ENCODE assay signal across 13 cellular contexts in the genomic region with DNA sequence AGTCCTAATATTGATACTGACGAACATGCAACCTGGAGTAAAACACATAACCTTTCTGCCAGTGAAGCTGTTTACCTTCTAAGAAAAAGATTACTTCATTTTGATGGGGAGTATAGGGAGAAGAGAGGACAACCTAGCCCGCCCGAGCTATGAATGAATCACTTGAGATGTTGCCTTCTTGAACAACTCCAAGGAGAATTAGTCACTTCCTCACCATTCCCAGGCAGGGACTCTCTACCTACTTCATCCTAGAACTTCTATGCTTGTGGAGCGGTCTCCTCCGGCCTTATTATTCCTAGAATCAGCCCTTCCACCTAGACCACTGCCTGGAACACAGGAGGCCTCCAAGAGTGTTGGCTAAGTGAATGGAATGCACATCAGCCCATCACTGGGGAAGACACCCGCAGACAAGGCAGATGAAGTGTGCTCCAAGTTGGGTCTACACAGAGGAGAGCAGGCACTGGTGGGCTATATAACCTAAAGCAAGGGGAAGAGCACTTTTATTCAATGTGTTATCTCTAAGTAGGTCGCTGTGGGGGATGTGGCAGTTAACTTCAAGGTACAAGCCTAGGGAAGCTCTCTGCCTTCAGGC. TPM values are rescaled to one million over a fixed set of nuclear protein-coding genes. Genes with fewer than 3 reads are reported as not detected.
DNase-seq lines count a peak whose midpoint lies in the region; ATAC-seq and TF ChIP-seq lines count a peak whose summit lies in the region.
"Had no signal": no experiment of that assay in that cellular context is flagged by ENCODE, and none has a peak within 500 bp of the region (broad histone marks: within the 10 kb centered on the region; RNA-seq: fewer than 3 reads in every experiment).

No MANE protein-coding gene starts in this region.

- WGBS in IMR-90 (ENCODE audit: extremely low coverage in 2 of 2, insufficient read length in 1 of 2), 2 experiments = 83% methylated on average over 1 of the region's 7 CpGs; no CpG with 5 or more reads in 1 of the 2 experiments

- H3K36me3 ChIP-seq in IMR-90 (ENCODE audit: control insufficient read depth, insufficient read depth, low read length) = no peaks in the 10 kb centered on the region
- H3K36me3 ChIP-seq in GM23338 (ENCODE audit: insufficient read depth) = no peaks in the 10 kb centered on the region

- no peak overlapping the region for H3K4me2 ChIP-seq in IMR-90 (ENCODE audit: low read depth, low read length)
- no peak overlapping the region for H3K4me2 ChIP-seq in GM23338

- H3K9me3 ChIP-seq in IMR-90 (ENCODE audit: control insufficient read depth, insufficient read depth, low read length) = no peaks in the 10 kb centered on the region

- no peak overlapping the region for H3K9ac ChIP-seq in IMR-90 (ENCODE audit: low read depth, low read length)

- peak overlapping the region; percentile 33 for H2AK9ac ChIP-seq in IMR-90 (replicated peaks; ENCODE audit: low read depth, low read length, poor library complexity)

- H3K27me3 ChIP-seq in IMR-90 (ENCODE audit: control insufficient read depth, insufficient read depth, low read length) = no peaks in the 10 kb centered on the region
- H3K27me3 ChIP-seq in GM23338 (ENCODE audit: insufficient read depth) = no peaks in the 10 kb centered on the region

- TF ChIP-seq POLR2A in IMR-90 (IDR thresholded peaks at IDR 0.05; ENCODE audit: low read depth, low read length) = no peak

- in situ Hi-C loops in IMR-90 (cut with MboI; ENCODE audit: low sequenced_read_pairs) = no loop called here

- H3K9me2 ChIP-seq in GM23338 (ENCODE audit: insufficient read depth) = no peaks in the 10 kb centered on the region

- H3K4me1 Mint-ChIP-seq in GM23338 = peaks cover 49% of the 10 kb centered on the region

- peak overlapping the region; percentile 69 for H3K14ac ChIP-seq in IMR-90 (replicated peaks; ENCODE audit: low read depth, low read length)

- no peak overlapping the region for H3K56ac ChIP-seq in IMR-90 (ENCODE audit: extremely low read depth, insufficient read depth, low read length)

- H2AK5ac ChIP-seq in IMR-90 (ENCODE audit: low read depth, low read length) = peak overlapping the region; percentile 87

- H3K23ac ChIP-seq in IMR-90 (ENCODE audit: low read depth, low read length) = no peak overlapping the region

- POLR2A ChIA-PET in IMR-90 (lab: Charles Lee; ENCODE audit: unreplicated experiment) = no interaction called here

- no peaks in the 10 kb centered on the region for H3K79me2 ChIP-seq in GM23338 (replicated peaks; ENCODE audit: insufficient read depth)

- CTCF ChIA-PET in IMR-90 (lab: Yijun Ruan, JAX) = no interaction called here

- H3K27ac Mint-ChIP-seq in GM23338 = no peak overlapping the region
- H3K27ac Mint-ChIP-seq: activated naive CD8-positive, alpha-beta T cell treated with anti-CD3 and anti-CD28 coated beads, Interleukin-2, amount 10 ng/mL, durations not matched to agents 7 days and 5 days had no signal

- no peak overlapping the region for H4K5ac ChIP-seq in IMR-90 (ENCODE audit: low read depth, low read length)

- no peaks in the 10 kb centered on the region; the same call in 2 of the 3 replicates for H3K9me3 Mint-ChIP-seq in GM23338
- H3K9me3 Mint-ChIP-seq: activated naive CD8-positive, alpha-beta T cell treated with anti-CD3 and anti-CD28 coated beads, Interleukin-2, amount 10 ng/mL, durations not matched to agents 7 days and 5 days had no signal

- H2BK5ac ChIP-seq in IMR-90 (ENCODE audit: low read depth, low read length, poor library complexity, severe bottlenecking) = peak overlapping the region; percentile 77

- peak overlapping the region; percentile 64; the same call in 1 of the 2 replicates for H2BK20ac ChIP-seq in IMR-90 (ENCODE audit: low read depth, low read length)

- peak; percentile 48 for DNase-seq in AG10803 (ENCODE audit: low read depth)
- DNase-seq in IMR-90 = peak; percentile 84
- peak; percentile 39 to 85 for DNase-seq in cardiac fibroblast (ENCODE audit: low read depth in 2 of 2)
- DNase-seq in kidney tubule cell (ENCODE audit: low spot score) = peak; percentile 75
- no peak for DNase-seq in GM23338 (ENCODE audit: low spot score)
- DNase-seq in stimulated activated CD4-positive, alpha-beta T cell treated with anti-CD3 and anti-CD28 coated beads, Interleukin-2, amount 100 ng/mL, for 24 hours = no peak
- DNase-seq in stimulated activated CD4-positive, alpha-beta T cell treated with anti-CD3 and anti-CD28 coated beads, Interleukin-4, amount 100 ng/mL, for 1 hour = no peak
- no peak for DNase-seq in AML-193 (lab: John Stamatoyannopoulos, UW)
- DNase-seq: activated naive CD8-positive, alpha-beta T cell treated with anti-CD3 and anti-CD28 coated beads, Interleukin-2, amount 10 ng/mL, durations not matched to agents 7 days and 5 days; effector memory CD4-positive, alpha-beta T cell; NCI-H2107; RPMI8226 had no signal

- peak overlapping the region; percentile 40 for H2AFZ ChIP-seq in IMR-90 (replicated peaks; ENCODE audit: low read length, poor library complexity)
- H2AFZ ChIP-seq in GM23338 = no peak overlapping the region

- no peak overlapping the region for H3K4me3 Mint-ChIP-seq in GM23338
- H3K4me3 Mint-ChIP-seq: activated naive CD8-positive, alpha-beta T cell treated with anti-CD3 and anti-CD28 coated beads, Interleukin-2, amount 10 ng/mL, durations not matched to agents 7 days and 5 days had no signal

- H2BK120ac ChIP-seq in IMR-90 (ENCODE audit: low read depth, low read length) = peak overlapping the region; percentile 75; the same call in 1 of the 2 replicates

- H3K27ac ChIP-seq in IMR-90 (ENCODE audit: insufficient read depth, low read length) (no peak overlapping the region; the same call in 1 of the 2 replicates), GM23338 (ENCODE audit: low read depth) (no peak overlapping the region)
- H3K27ac ChIP-seq: C4-2B had no signal

- H3K4ac ChIP-seq in IMR-90 (ENCODE audit: low read depth, low read length) = peak overlapping the region; percentile 90

- H4K20me1 ChIP-seq in IMR-90 (ENCODE audit: insufficient read depth, low read length) = peaks cover 12% of the 10 kb centered on the region; the same call in 1 of the 2 replicates
- H4K20me1 ChIP-seq in GM23338 (replicated peaks; ENCODE audit: insufficient read depth) = no peaks in the 10 kb centered on the region

- H3K27me3 Mint-ChIP-seq in GM23338 (ENCODE audit: insufficient read depth, low read depth, poor library complexity) = no peaks in the 10 kb centered on the region
- H3K27me3 Mint-ChIP-seq: activated naive CD8-positive, alpha-beta T cell treated with anti-CD3 and anti-CD28 coated beads, Interleukin-2, amount 10 ng/mL, durations not matched to agents 7 days and 5 days had no signal

- peak overlapping the region; percentile 85; the same call in 2 of the 3 replicates for H2BK15ac ChIP-seq in IMR-90 (ENCODE audit: low read depth, low read length)

- peak overlapping the region; percentile 9; the same call in 1 of the 2 replicates for H3K18ac ChIP-seq in IMR-90 (ENCODE audit: low read depth, low read length)

- H3K4me3 ChIP-seq in AG10803 (ENCODE audit: low read length) = no peak overlapping the region
- no peak overlapping the region for H3K4me3 ChIP-seq in IMR-90 (ENCODE audit: insufficient read depth, low read depth, low read length)
- H3K4me3 ChIP-seq in cardiac fibroblast (replicated peaks in 1 of 2; ENCODE audit: low read depth in 2 of 2, low read length in 2 of 2) = no peak overlapping the region
- H3K4me3 ChIP-seq in GM23338 = no peak overlapping the region

- intact Hi-C loops in IMR-90 (cut with micrococcal nuclease) = no loop called here

- peaks cover 25% of the 10 kb centered on the region for H3K9me1 ChIP-seq in IMR-90 (ENCODE audit: insufficient read depth, low read length)

- no peaks in the 10 kb centered on the region for H3F3A ChIP-seq in GM23338 (replicated peaks; ENCODE audit: low read depth)

- H4K91ac ChIP-seq in IMR-90 (ENCODE audit: insufficient read depth, low read depth, low read length) = peak overlapping the region; percentile 66

- ATAC-seq in IMR-90 (ENCODE audit: low read depth) (peak; percentile 68), GM23338 (no peak)

- H3K4me1 ChIP-seq in IMR-90 (ENCODE audit: control insufficient read depth, insufficient read depth, low read length) (peaks cover 15% of the 10 kb centered on the region), GM23338 (ENCODE audit: insufficient read depth) (peaks cover 29% of the 10 kb centered on the region)

- dilution Hi-C loops in IMR-90 (cut with HindIII; ENCODE audit: low sequenced_read_pairs, unreplicated experiment) = no loop called here

- H4K8ac ChIP-seq in IMR-90 (ENCODE audit: low read depth in 2 of 2, low read length in 2 of 2) = peak overlapping the region in 1 of 2 experiments; percentile 66; a peak in 1 of 4 replicates

- H3K36me3 Mint-ChIP-seq in GM23338 (ENCODE audit: low read depth) = no peaks in the 10 kb centered on the region
- H3K36me3 Mint-ChIP-seq: activated naive CD8-positive, alpha-beta T cell treated with anti-CD3 and anti-CD28 coated beads, Interleukin-2, amount 10 ng/mL, durations not matched to agents 7 days and 5 days had no signal

- no peak for TF ChIP-seq RAD21 in IMR-90 (IDR thresholded peaks at IDR 0.05; ENCODE audit: low read length)

- BruUV-seq in IMR-90 (replicated peaks; lab: Mats Ljungman, UMichigan) = no TSS peak

- TF ChIP-seq CTCF in AG10803 (conservative IDR thresholded peaks at IDR 0.05; ENCODE audit: low read length) = no peak
- no peak for TF ChIP-seq CTCF in IMR-90 (conservative IDR thresholded peaks at IDR 0.05; ENCODE audit: low read depth, low read length)
- TF ChIP-seq CTCF in cardiac fibroblast (IDR thresholded peaks at IDR 0.05; ENCODE audit: low read depth, low read length) = no peak
- TF ChIP-seq CTCF in GM23338 (conservative IDR thresholded peaks at IDR 0.05; ENCODE audit: low read depth in 2 of 2) = no peak

- peaks cover 47 to 85% of the 10 kb centered on the region in 2 experiments for H3K79me1 ChIP-seq in IMR-90 (ENCODE audit: low read depth in 1 of 2, low read length in 2 of 2)

TF ChIP-seq in IMR-90, 13 proteins besides CTCF, POLR2A, EP300 and RAD21 (continues in another document):
- TF ChIP-seq FOS (IDR thresholded peaks at IDR 0.05; ENCODE audit: low read depth, low read length) (peak; percentile 57), RFX5 (IDR thresholded peaks at IDR 0.05; ENCODE audit: low read depth, low read length) (no peak), BHLHE40 (IDR thresholded peaks at IDR 0.05; ENCODE audit: low read depth, low read length) (no peak)

TF ChIP-seq in GM23338, 12 proteins besides CTCF, POLR2A, EP300 and RAD21 (continues in another document):
- TF ChIP-seq NANOG (IDR thresholded peaks at IDR 0.05; ENCODE audit: borderline replicate concordance) = no peak

RNA-seq across cellular contexts. Expression of a gene that starts 57.5 kb away (rescaled TPM):
- 11.8 and 25.8 TPM in 2 replicates for total RNA-seq in IMR-90 (2012; rRNA removed)
- 12.8 and 16.4 TPM in 2 replicates for polyA plus RNA-seq in IMR-90 (2012; rRNA removed)
- 2.3 and 4.0 TPM in 2 replicates for polyA plus RNA-seq in IMR-90 (2012; cell fraction: cytosol; rRNA removed)
- polyA plus RNA-seq in IMR-90 (2012; cell fraction: nucleus; rRNA removed; ENCODE audit: low replicate concordance) = 0.84 and 11.9 TPM in 2 replicates
- total RNA-seq in GM23338 (2014; rRNA removed; shearing (Covaris generic)) = 14.2 and 16.9 TPM in 2 replicates
- 9.5 and 10.0 TPM in 2 replicates for polyA plus RNA-seq in GM23338 (2016; fragmentation: Nextera tagmentation; extraction: Ambion mirVana)

Comparison
In these comparisons a context has a peak if more than half of its experiments do, and no peak if none do; other contexts are left out.
1. DNase-seq: peak in AG10803 (single experiment), IMR-90 (single experiment), cardiac fibroblast (2 of 2) and kidney tubule cell (single experiment); none in GM23338 (single experiment), stimulated activated CD4-positive, alpha-beta T cell treated with anti-CD3 and anti-CD28 coated beads, Interleukin-2, amount 100 ng/mL, for 24 hours (0 of 2), stimulated activated CD4-positive, alpha-beta T cell treated with anti-CD3 and anti-CD28 coated beads, Interleukin-4, amount 100 ng/mL, for 1 hour (single experiment) and AML-193 (0 of 2).